ENCODE assay signal across 25 cellular contexts in the genomic region with DNA sequence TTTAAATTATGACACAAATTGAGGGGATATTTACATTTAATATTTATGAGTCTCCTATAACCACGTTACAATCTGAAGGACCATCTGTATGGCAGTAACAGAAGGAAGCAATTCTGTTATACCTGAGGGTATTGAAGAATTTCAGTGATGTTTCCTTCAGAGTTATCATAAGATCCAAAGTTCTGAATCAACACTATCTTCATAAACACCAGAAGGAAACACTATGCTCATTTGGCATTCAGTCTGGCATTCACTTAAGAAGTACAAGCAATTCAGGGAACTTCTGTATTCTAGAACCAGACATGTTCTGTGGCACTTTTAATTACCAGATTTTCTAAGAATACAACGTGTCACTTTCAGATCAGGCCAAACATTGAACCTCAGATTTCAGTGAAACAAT. TPM values are rescaled to one million over a fixed set of nuclear protein-coding genes. Genes with fewer than 3 reads are reported as not detected.
"Had no signal": no experiment of that assay in that cellular context is flagged by ENCODE, and none has a peak within 500 bp of the region (broad histone marks: within the 10 kb centered on the region; RNA-seq: fewer than 3 reads in every experiment).

No MANE protein-coding gene starts in this region.

- H3K4me3 ChIP-seq: ascending aorta, Peyer's patch, SJSA1 had no signal

- H3K9ac ChIP-seq: KMS-11 had no signal

- H3K27ac ChIP-seq: ascending aorta, KMS-11, Peyer's patch, RWPE1, SJSA1 had no signal

- H3K9me3 ChIP-seq: ascending aorta, Peyer's patch, SJSA1 had no signal

- H3K4me2 ChIP-seq: KMS-11 had no signal

- DNase-seq: activated CD4-positive, alpha-beta T cell treated with anti-CD3 and anti-CD28 coated beads for 4 hours; activated CD8-positive, alpha-beta memory T cell treated with anti-CD3 and anti-CD28 coated beads, Interleukin-2, amount 50 U/mL, for 4 hours; activated CD8-positive, alpha-beta T cell treated with anti-CD3 and anti-CD28 coated beads for 36 hours; activated naive CD4-positive, alpha-beta T cell treated with anti-CD3 and anti-CD28 coated beads, Interleukin-2, amount 50 U/mL, for 16 hours; activated naive CD8-positive, alpha-beta T cell treated with anti-CD3 and anti-CD28 coated beads, Interleukin-2, amount 10 ng/mL, durations not matched to agents 7 days and 5 days; activated T-cell treated with anti-CD3 and anti-CD28 coated beads, Interleukin-2, amount 50 U/mL, for 72 hours; amniotic stem cell; NCI-H1092; NCI-H1417 treated with DMSO at 0.1 percent for 48 hours; NCI-H1694; NCI-H2029; NCI-H2107; NCI-H2171 treated with DMSO at 0.1 percent for 48 hours; NCI-H510A treated with DMSO at 0.1 percent for 48 hours; NCI-H69; NK-92 treated with Interleukin-12 subunit alpha and Interleukin-12 subunit beta, amount 100 ng/mL, for 24 hours; OCI-M1; Peyer's patch; SHP77 had no signal

- H3K36me3 ChIP-seq: Peyer's patch had no signal

- ATAC-seq: activated CD4-positive, CD25-positive, alpha-beta regulatory T cell treated with anti-CD3 and anti-CD28 coated beads, Interleukin-2, amount 50 U/mL, for 24 hours; activated CD8-positive, alpha-beta T cell treated with anti-CD3 and anti-CD28 coated beads for 36 hours; activated T-cell treated with anti-CD3 and anti-CD28 coated beads, Interleukin-2, amount 50 U/mL, for 72 hours had no signal

- H3K27me3 ChIP-seq: ascending aorta, Peyer's patch, SJSA1 had no signal

RNA-seq across cellular contexts. Expression of gene DAB2, which starts 9.6 kb away (rescaled TPM):
- total RNA-seq: activated T-cell treated with anti-CD3 and anti-CD28 coated beads, Interleukin-2, amount 50 U/mL, for 72 hours had no signal

RNA-seq across cellular contexts. Expression of gene C9, which starts 50.9 kb away (rescaled TPM):
- total RNA-seq: activated CD8-positive, alpha-beta T cell treated with anti-CD3 and anti-CD28 coated beads for 36 hours; activated naive CD8-positive, alpha-beta T cell treated with anti-CD3 and anti-CD28 coated beads, Interleukin-2, amount 10 ng/mL, durations not matched to agents 7 days and 5 days; activated T-cell treated with anti-CD3 and anti-CD28 coated beads, Interleukin-2, amount 50 U/mL, for 72 hours; MCF 10A; Peyer's patch had no signal
